ENCODE assay signal across 23 cellular contexts in the genomic region with DNA sequence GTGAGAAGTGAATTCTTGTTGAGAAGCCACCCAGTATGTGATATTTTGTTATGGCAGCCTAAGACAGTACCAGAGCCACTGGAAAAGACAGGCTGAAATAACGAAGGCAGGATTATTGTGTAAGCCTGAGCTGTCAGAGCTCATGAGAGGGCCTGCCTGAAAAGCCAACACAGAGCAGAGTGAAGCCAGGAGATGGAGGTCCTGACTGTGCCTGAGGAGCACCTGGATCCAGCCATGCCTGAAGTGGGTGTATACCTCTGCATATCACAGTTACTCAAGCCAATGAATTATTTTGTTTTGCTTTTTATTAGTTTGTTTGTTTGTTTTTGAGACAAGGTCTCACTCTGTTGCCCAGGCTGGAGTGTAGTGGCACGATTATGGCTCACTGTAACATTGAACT.
"Had no signal": no experiment of that assay in that cellular context is flagged by ENCODE, and none has a peak within 500 bp of the region (broad histone marks: within the 10 kb centered on the region; RNA-seq: fewer than 3 reads in every experiment).

No MANE protein-coding gene starts in this region.

- H3K9me3 Mint-ChIP-seq: mesothelial cell of epicardium had no signal

- FAIRE-seq: colon, endothelial cell of umbilical vein, frontal cortex, islet of Langerhans, keratinocyte had no signal

- H3K27me3 ChIP-seq: esophagus muscularis mucosa, foreskin keratinocyte, gastroesophageal sphincter, heart left ventricle, hepatocyte, left lung had no signal

- H3K9me3 ChIP-seq: esophagus muscularis mucosa, gastroesophageal sphincter, heart left ventricle, left lung, lower lobe of right lung, mucosa of descending colon had no signal

- H3K4me3 Mint-ChIP-seq: mesothelial cell of epicardium had no signal

- H3K4me3 ChIP-seq: coronary artery, dorsolateral prefrontal cortex, esophagus muscularis mucosa, gastroesophageal sphincter, heart left ventricle, hepatocyte, left lung, lower lobe of right lung, mucosa of descending colon had no signal

- H3K36me3 Mint-ChIP-seq: mesothelial cell of epicardium had no signal

- H3K27ac ChIP-seq: coronary artery, dorsolateral prefrontal cortex, esophagus muscularis mucosa, foreskin keratinocyte, gastroesophageal sphincter, heart left ventricle, hepatocyte, left lung, lower lobe of right lung had no signal

- H2AFZ ChIP-seq: hepatocyte had no signal

- H3K27ac Mint-ChIP-seq: mesothelial cell of epicardium had no signal

- H3K4me2 ChIP-seq: hepatocyte had no signal

- H3K36me3 ChIP-seq: esophagus muscularis mucosa, gastroesophageal sphincter, heart left ventricle, left lung, lower lobe of right lung had no signal

- ATAC-seq: foreskin keratinocyte, gastroesophageal sphincter, heart left ventricle, left cardiac atrium, left lung, left ventricle myocardium superior, lower lobe of right lung, mucosa of descending colon had no signal

- DNase-seq: dermis blood vessel endothelial cell; dorsolateral prefrontal cortex; effector CD4-positive, alpha-beta T cell; effector memory CD4-positive, alpha-beta T cell; foreskin keratinocyte; heart left ventricle; hypothalamus; left cardiac atrium; left lung; left ventricle myocardium superior; lower lobe of right lung; mesenchymal stem cell; mucosa of descending colon had no signal
